In genomic region chr5:35464757-35465156, GRCh38 we compare ENCODE assay signal across 29 cellular contexts.
"Had no signal": no experiment of that assay in that cellular context is flagged by ENCODE, and none has a peak within 500 bp of the region (broad histone marks: within the 10 kb centered on the region; RNA-seq: fewer than 3 reads in every experiment).

No MANE protein-coding gene starts in this region.

- H2AFZ ChIP-seq: neural progenitor cell, parathyroid adenoma had no signal

- H3K27ac ChIP-seq: neural progenitor cell, ovary, parathyroid adenoma, psoas muscle, right lobe of liver, sigmoid colon, skin epidermis, spleen, suprapubic skin, testis, tibial artery, transverse colon, upper lobe of right lung, uterus had no signal

- H3K9me3 ChIP-seq: ovary, psoas muscle, right lobe of liver, sigmoid colon, suprapubic skin, testis, tibial artery, transverse colon, upper lobe of right lung, uterus had no signal

- H3K4me1 ChIP-seq: neural progenitor cell, parathyroid adenoma, psoas muscle, right lobe of liver, sigmoid colon, spleen, tibial artery, transverse colon, upper lobe of right lung, uterus had no signal

- H3K27me3 ChIP-seq: neural progenitor cell, ovary, right lobe of liver, sigmoid colon, spleen, suprapubic skin, testis, tibial artery, transverse colon, upper lobe of right lung, uterus had no signal

- H3K79me2 ChIP-seq: parathyroid adenoma had no signal

- H3K4me2 ChIP-seq: neural progenitor cell, smooth muscle cell had no signal

- H3K4me3 ChIP-seq: neural progenitor cell, ovary, psoas muscle, right lobe of liver, sigmoid colon, skin epidermis, smooth muscle cell, spleen, suprapubic skin, testis, tibial artery, transverse colon, upper lobe of right lung, uterus had no signal

- ATAC-seq: natural killer cell; right cardiac atrium; right lobe of liver; stimulated activated memory B cell treated with anti-CD40 and anti-IgM and Interleukin-4, amounts not matched to agents 10 μg/mL and 1 μg/mL and 100 μg/mL, for 72 hours; stimulated activated naive CD8-positive, alpha-beta T cell treated with anti-CD3 and anti-CD28 coated beads, Interleukin-15, amount 100 ng/mL, for 72 hours; stimulated activated naive CD8-positive, alpha-beta T cell treated with anti-CD3 and anti-CD28 coated beads, Interleukin-15, Interleukin-2, amounts not matched to agents 100 U/mL and 50 U/mL, for 24 hours; upper lobe of right lung had no signal

- H3K36me3 ChIP-seq: neural progenitor cell, ovary, right lobe of liver, sigmoid colon, spleen, suprapubic skin, tibial artery, transverse colon, upper lobe of right lung, uterus had no signal

- DNase-seq: natural killer cell; occipital lobe; ovary; posterior cingulate gyrus; psoas muscle; right cardiac atrium; right lobe of liver; sigmoid colon; spleen; stimulated activated CD4-positive, alpha-beta T cell treated with anti-CD3 and anti-CD28 coated beads, Interleukin-12 subunit alpha, Interleukin-12 subunit beta, amount 100 ng/mL, for 4 hours; stimulated activated CD4-positive, alpha-beta T cell treated with anti-CD3 and anti-CD28 coated beads, Interleukin-1b, Interleukin-23, amount 100 ng/mL, for 48 hours; stimulated activated CD4-positive, alpha-beta T cell treated with anti-CD3 and anti-CD28 coated beads, Interleukin-4, amount 100 ng/mL, for 1 hour; stimulated activated CD4-positive, alpha-beta T cell treated with anti-CD3 and anti-CD28 coated beads, Interleukin-4, amount 100 ng/mL, for 4 hours; stimulated activated CD8-positive, alpha-beta memory T cell treated with anti-CD3 and anti-CD28 coated beads, Interleukin-4, amount 100 ng/mL, for 48 hours; stimulated activated naive CD4-positive, alpha-beta T cell; stimulated activated naive CD8-positive, alpha-beta T cell treated with anti-CD3 and anti-CD28 coated beads, Interleukin-15, amount 100 ng/mL, for 72 hours; stimulated activated naive CD8-positive, alpha-beta T cell treated with anti-CD3 and anti-CD28 coated beads, Interleukin-15, Interleukin-2, amounts not matched to agents 100 U/mL and 50 U/mL, for 24 hours; substantia nigra; testis; tibial artery; transverse colon; upper lobe of right lung; uterus had no signal

- H3K9ac ChIP-seq: neural progenitor cell, parathyroid adenoma had no signal
